ENCODE assay signal across 24 cellular contexts in genomic region chr13:106846571-106846970, GRCh38.
"Had no signal": no experiment of that assay in that cellular context is flagged by ENCODE, and none has a peak within 500 bp of the region (broad histone marks: within the 10 kb centered on the region; RNA-seq: fewer than 3 reads in every experiment).

No MANE protein-coding gene starts in this region.

- H3K9me3 ChIP-seq: esophagus muscularis mucosa, left lung, mucosa of descending colon, sigmoid colon, spleen, testis, tibial artery had no signal

- H3K9ac ChIP-seq: neural progenitor cell, parathyroid adenoma had no signal

- H3K4me1 ChIP-seq: esophagus muscularis mucosa, left lung, parathyroid adenoma, sigmoid colon, spleen, testis, tibial artery had no signal

- H3K4me3 ChIP-seq: dorsolateral prefrontal cortex, esophagus muscularis mucosa, left lung, mucosa of descending colon, neural progenitor cell, sigmoid colon, spleen, testis, tibial artery had no signal

- H3K27me3 Mint-ChIP-seq: progenitor cell of endocrine pancreas; stimulated activated memory B cell treated with anti-CD40 and anti-IgM and Interleukin-4, amounts not matched to agents 10 μg/mL and 1 μg/mL and 100 μg/mL, for 72 hours; type B pancreatic cell had no signal

- H3K79me2 ChIP-seq: parathyroid adenoma had no signal

- H3K4me1 Mint-ChIP-seq: endodermal cell; naive B cell; nephron; neural progenitor cell; stimulated activated memory B cell treated with anti-CD40 and anti-IgM and Interleukin-4, amounts not matched to agents 10 μg/mL and 1 μg/mL and 100 μg/mL, for 72 hours had no signal

- H3K4me3 Mint-ChIP-seq: endodermal cell; mesothelial cell of epicardium; naive B cell; nephron; neural progenitor cell; stimulated activated memory B cell treated with anti-CD40 and anti-IgM and Interleukin-4, amounts not matched to agents 10 μg/mL and 1 μg/mL and 100 μg/mL, for 72 hours; type B pancreatic cell had no signal

- ATAC-seq: left lung; mucosa of descending colon; right cardiac atrium; stimulated activated memory B cell treated with anti-CD40 and anti-IgM and Interleukin-4, amounts not matched to agents 10 μg/mL and 1 μg/mL and 100 μg/mL, for 72 hours; stimulated activated naive CD8-positive, alpha-beta T cell treated with anti-CD3 and anti-CD28 coated beads, Interleukin-15, Interleukin-2, amounts not matched to agents 100 U/mL and 50 U/mL, for 24 hours had no signal

- H3K27ac Mint-ChIP-seq: endodermal cell; naive B cell; nephron; neural progenitor cell; progenitor cell of endocrine pancreas; stimulated activated memory B cell treated with anti-CD40 and anti-IgM and Interleukin-4, amounts not matched to agents 10 μg/mL and 1 μg/mL and 100 μg/mL, for 72 hours; type B pancreatic cell had no signal

- H3K36me3 ChIP-seq: esophagus muscularis mucosa, left lung, neural progenitor cell, sigmoid colon, spleen, tibial artery had no signal

- DNase-seq: dorsolateral prefrontal cortex; effector CD8-positive, alpha-beta T cell; endodermal cell; hypothalamus; left lung; mesenchymal stem cell; mucosa of descending colon; naive B cell; right cardiac atrium; sigmoid colon; spleen; stimulated activated CD4-positive, alpha-beta T cell treated with anti-CD3 and anti-CD28 coated beads, Interleukin-4, amount 100 ng/mL, for 4 hours; stimulated activated naive CD8-positive, alpha-beta T cell treated with anti-CD3 and anti-CD28 coated beads, Interleukin-15, Interleukin-2, amounts not matched to agents 100 U/mL and 50 U/mL, for 24 hours; substantia nigra; testis; tibial artery had no signal

- H3K27ac ChIP-seq: dorsolateral prefrontal cortex, esophagus muscularis mucosa, left lung, neural progenitor cell, parathyroid adenoma, sigmoid colon, spleen, testis, tibial artery had no signal

- H3K9me3 Mint-ChIP-seq: endodermal cell; mesothelial cell of epicardium; nephron; neural progenitor cell; stimulated activated memory B cell treated with anti-CD40 and anti-IgM and Interleukin-4, amounts not matched to agents 10 μg/mL and 1 μg/mL and 100 μg/mL, for 72 hours had no signal

- H3K36me3 Mint-ChIP-seq: mesothelial cell of epicardium; naive B cell; neural progenitor cell; stimulated activated memory B cell treated with anti-CD40 and anti-IgM and Interleukin-4, amounts not matched to agents 10 μg/mL and 1 μg/mL and 100 μg/mL, for 72 hours; type B pancreatic cell had no signal

- H3K4me2 ChIP-seq: neural progenitor cell had no signal

- H3K27me3 ChIP-seq: dorsolateral prefrontal cortex, esophagus muscularis mucosa, left lung, neural progenitor cell, sigmoid colon, spleen, testis, tibial artery had no signal

- H2AFZ ChIP-seq: neural progenitor cell, parathyroid adenoma had no signal
